Comparison of ENCODE assay signal across 8 cellular contexts in the genomic region with DNA sequence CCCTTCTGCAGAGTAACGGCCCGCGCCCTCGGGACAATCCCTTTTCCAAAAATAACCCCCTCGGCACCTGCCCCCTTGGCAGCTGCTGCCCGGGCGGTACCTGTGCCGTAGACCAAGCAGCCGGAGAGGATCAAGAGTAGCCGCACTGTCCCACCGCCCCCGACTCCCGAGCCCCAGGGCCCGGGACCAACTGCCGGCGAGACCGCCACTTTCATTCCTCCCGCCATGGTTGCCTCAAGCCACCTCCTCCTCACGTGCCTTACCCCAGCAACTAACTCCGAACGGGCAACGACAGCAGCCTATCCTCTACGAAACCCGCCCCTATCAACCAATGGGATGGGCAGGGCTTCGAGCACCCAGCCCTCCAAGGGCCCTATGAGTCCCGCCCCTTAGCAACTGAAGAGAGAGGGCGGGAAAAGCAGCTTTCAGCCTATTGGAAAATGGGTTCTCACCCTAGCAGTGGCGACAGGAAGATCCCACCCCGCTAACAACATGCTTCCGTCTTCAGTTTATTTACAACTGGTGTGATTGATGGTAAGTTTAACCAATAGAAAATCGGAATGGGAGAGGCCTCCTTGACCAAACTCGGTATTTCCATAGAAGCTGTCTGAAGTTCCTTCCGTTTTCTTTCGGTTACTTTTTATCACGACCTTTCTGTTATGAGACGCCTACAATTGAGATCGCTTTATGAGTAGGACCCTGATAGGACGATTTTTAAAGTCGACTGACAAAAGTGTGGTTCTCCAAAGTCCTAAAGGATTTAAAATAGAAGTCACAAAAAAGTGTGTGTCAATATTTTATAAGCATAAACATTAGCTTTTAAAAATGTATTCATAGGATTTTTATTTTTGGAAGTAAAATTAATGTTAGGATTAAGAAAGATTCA. TPM values are rescaled to one million over a fixed set of nuclear protein-coding genes. Genes with fewer than 3 reads are reported as not detected.
DNase-seq lines count a peak whose midpoint lies in the region; ATAC-seq, FAIRE-seq and TF ChIP-seq lines count a peak whose summit lies in the region.

A gene with protein sequence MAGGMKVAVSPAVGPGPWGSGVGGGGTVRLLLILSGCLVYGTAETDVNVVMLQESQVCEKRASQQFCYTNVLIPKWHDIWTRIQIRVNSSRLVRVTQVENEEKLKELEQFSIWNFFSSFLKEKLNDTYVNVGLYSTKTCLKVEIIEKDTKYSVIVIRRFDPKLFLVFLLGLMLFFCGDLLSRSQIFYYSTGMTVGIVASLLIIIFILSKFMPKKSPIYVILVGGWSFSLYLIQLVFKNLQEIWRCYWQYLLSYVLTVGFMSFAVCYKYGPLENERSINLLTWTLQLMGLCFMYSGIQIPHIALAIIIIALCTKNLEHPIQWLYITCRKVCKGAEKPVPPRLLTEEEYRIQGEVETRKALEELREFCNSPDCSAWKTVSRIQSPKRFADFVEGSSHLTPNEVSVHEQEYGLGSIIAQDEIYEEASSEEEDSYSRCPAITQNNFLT (minus strand): TSS at position 273 of the 886 bp plus-strand sequence. CDS start 46 bp downstream, at position 227.

- H3K4me3 ChIP-seq in HUES64 (ENCODE audit: low read length) (peak within 1 kb of the TSS; percentile 82), OCI-LY1 (ENCODE audit: low read depth, low read length, poor library complexity, severe bottlenecking) (peak within 1 kb of the TSS; percentile 95)

- H3K27ac Mint-ChIP-seq in Calu3 (ENCODE audit: unreplicated experiment) (peak within 1 kb of the TSS; percentile 93), mesothelial cell of epicardium (peak within 1 kb of the TSS; percentile 96)

- no peaks in the 10 kb centered on the region for H3K27me3 Mint-ChIP-seq in Calu3 (ENCODE audit: unreplicated experiment)
- H3K27me3 Mint-ChIP-seq in mesothelial cell of epicardium (ENCODE audit: low read depth) = no peaks in the 10 kb centered on the region

- peak; percentile 91 for ATAC-seq in GM21447 (IDR thresholded peaks at IDR 0.05; ENCODE audit: unreplicated experiment)

- H2AFZ ChIP-seq in OCI-LY1 (ENCODE audit: low read length) = no peak within 1 kb of the TSS

- WGBS in HUES64 = under 1% methylated on average over 38 of the region's 39 CpGs

- H4K20me1 ChIP-seq in OCI-LY1 (ENCODE audit: insufficient read depth, low read length) = no peaks in the 10 kb centered on the region

- intact Hi-C loops in Calu3 (cut with micrococcal nuclease; ENCODE audit: unreplicated experiment) = no loop called here

- peak within 1 kb of the TSS; percentile 98 for H3K4me3 Mint-ChIP-seq in Calu3 (ENCODE audit: low read depth, unreplicated experiment)
- H3K4me3 Mint-ChIP-seq in mesothelial cell of epicardium = peak within 1 kb of the TSS; percentile 97

- no peak for TF ChIP-seq CTCF in Calu3 (IDR thresholded peaks at IDR 0.05; ENCODE audit: unreplicated experiment)
- TF ChIP-seq CTCF in OCI-LY1 (IDR thresholded peaks at IDR 0.05; ENCODE audit: low read length) = no peak
- TF ChIP-seq CTCF in mesothelial cell of epicardium (IDR thresholded peaks at IDR 0.05; ENCODE audit: unreplicated experiment) = no peak

- peaks cover 36% of the 10 kb centered on the region for H3K36me3 Mint-ChIP-seq in Calu3 (ENCODE audit: insufficient read depth, unreplicated experiment)
- H3K36me3 Mint-ChIP-seq in mesothelial cell of epicardium = peaks cover 4% of the 10 kb centered on the region

- H3K9me2 ChIP-seq in OCI-LY1 (ENCODE audit: low read depth, low read length) = no peaks in the 10 kb centered on the region

- H3K9ac ChIP-seq in HUES64 (ENCODE audit: low read depth, low read length) (peak within 1 kb of the TSS; percentile 90), OCI-LY1 (ENCODE audit: low read length) (peak within 1 kb of the TSS; percentile 98)

- H3K4me1 Mint-ChIP-seq in Calu3 (ENCODE audit: low read depth, unreplicated experiment) = no peaks in the 10 kb centered on the region
- H3K4me1 Mint-ChIP-seq in mesothelial cell of epicardium = peaks cover 22% of the 10 kb centered on the region

- H3K4me1 ChIP-seq in HUES64 (ENCODE audit: insufficient read depth, low read length) (peaks cover 8% of the 10 kb centered on the region; the same call in 1 of the 2 replicates), OCI-LY1 (ENCODE audit: insufficient read depth, low read length, severe bottlenecking) (peaks cover 20% of the 10 kb centered on the region)

- H3F3A ChIP-seq in OCI-LY1 (ENCODE audit: insufficient read depth, low read length) = no peaks in the 10 kb centered on the region

- H3K79me2 ChIP-seq in OCI-LY1 (ENCODE audit: insufficient read depth, low read length) = peaks cover 18% of the 10 kb centered on the region

- FAIRE-seq in endometrium (lab: Jason Lieb, UNC) = peak; percentile 99

- H3K9me3 Mint-ChIP-seq in Calu3 (ENCODE audit: low read depth, unreplicated experiment) = no peaks in the 10 kb centered on the region
- no peaks in the 10 kb centered on the region for H3K9me3 Mint-ChIP-seq in mesothelial cell of epicardium

- no peaks in the 10 kb centered on the region for H3K9me3 ChIP-seq in HUES64 (ENCODE audit: insufficient read depth, low read depth, low read length)
- H3K9me3 ChIP-seq in OCI-LY1 (ENCODE audit: low read length) = no peaks in the 10 kb centered on the region

- H3K27ac ChIP-seq in HUES64 (ENCODE audit: low read depth, low read length) = peak within 1 kb of the TSS; percentile 77
- H3K27ac ChIP-seq in OCI-LY1 (ENCODE audit: low read depth, low read length, poor library complexity, severe bottlenecking) = peak within 1 kb of the TSS; percentile 93

- peak; percentile 98 for DNase-seq in Calu3
- DNase-seq in activated CD8-positive, alpha-beta memory T cell treated with anti-CD3 and anti-CD28 coated beads, Interleukin-2, amount 50 U/mL, for 4 hours = peak; percentile 89
- peak; percentile 89 for DNase-seq in mesothelial cell of epicardium (ENCODE audit: low spot score in 2 of 2, unreplicated experiment in 2 of 2)
- peak; percentile 94 to 95 for DNase-seq in stimulated activated CD8-positive, alpha-beta memory T cell treated with anti-CD3 and anti-CD28 coated beads, Interleukin-15, amount 100 ng/mL, for 48 hours (ENCODE audit: low read depth in 2 of 2)

- peak within 1 kb of the TSS; percentile 84 for H3K4me2 ChIP-seq in OCI-LY1 (ENCODE audit: low read length)

- H3K36me3 ChIP-seq in HUES64 (ENCODE audit: insufficient read depth, low read length) = peaks cover 7% of the 10 kb centered on the region
- peaks cover 15% of the 10 kb centered on the region for H3K36me3 ChIP-seq in OCI-LY1 (ENCODE audit: insufficient read depth, low read length)

- H3K27me3 ChIP-seq in HUES64 (ENCODE audit: insufficient read depth, low read length) (no peaks in the 10 kb centered on the region), OCI-LY1 (ENCODE audit: insufficient read depth, low read length) (no peaks in the 10 kb centered on the region)

- no TSS peak for BruUV-seq in Calu3 (replicated peaks; lab: Mats Ljungman, UMichigan)

- CTCF ChIA-PET in Calu3 (lab: Charles Lee) = interaction anchor here (0.6 to 2.9 kb wide), 15 partner anchors 9 to 525 kb away, joined by 3 to 42 read pairs (median 4); partner anchors contain the start of genes LRP1 and STAT6

RNA-seq across cellular contexts. Expression of the gene that starts here (rescaled TPM):
- total RNA-seq in Calu3 (2022) = 60.4 and 63.2 TPM in 2 replicates
- 20.3 TPM for polyA plus RNA-seq in HUES64 (2013, experiment 1 of 2)
- polyA plus RNA-seq in HUES64 (2013, experiment 2 of 2) = 22.6 TPM
- 19.7 to 23.2 TPM (median 21.8 TPM) in 3 replicates for total RNA-seq in mesothelial cell of epicardium

Comparison
In these comparisons a context has a peak if more than half of its experiments do, and no peak if none do; other contexts are left out.
1. Peak in every context shown above with its lines: DNase-seq, ATAC-seq, H3K4me3 ChIP-seq and H3K27ac ChIP-seq.